ENCODE assay signal across 22 cellular contexts in the genomic region with DNA sequence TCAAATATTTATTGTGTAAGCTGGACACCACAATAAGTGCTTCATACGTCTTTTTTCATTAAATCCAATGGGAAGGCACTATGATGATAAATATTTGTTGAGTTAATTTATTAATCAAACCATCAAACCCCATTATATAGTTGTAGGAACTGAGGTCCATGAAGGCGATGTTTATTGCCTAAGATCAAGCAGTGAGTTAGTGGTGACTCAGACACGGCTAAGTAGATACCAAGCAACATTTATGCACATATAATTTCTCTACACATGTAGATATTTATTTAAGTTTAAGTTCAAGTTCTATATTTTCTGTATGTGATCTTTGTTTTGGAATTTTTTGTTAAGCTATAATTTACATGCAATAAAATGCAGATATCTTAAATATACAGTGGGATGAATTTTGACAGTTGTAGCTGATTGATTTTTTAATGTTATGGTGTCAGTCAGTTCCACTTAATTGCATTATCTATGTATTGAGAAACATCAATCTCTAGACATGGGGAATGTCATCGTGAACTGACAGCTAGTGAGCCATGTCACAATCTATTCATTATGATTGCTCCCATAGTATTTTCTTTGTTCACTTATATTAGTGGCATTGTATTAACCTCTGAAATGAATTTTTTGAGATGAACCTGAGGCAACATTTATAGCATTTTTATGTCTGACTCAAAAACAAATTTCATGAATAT.
"Had no signal": no experiment of that assay in that cellular context is flagged by ENCODE, and none has a peak within 500 bp of the region (broad histone marks: within the 10 kb centered on the region; RNA-seq: fewer than 3 reads in every experiment).

No MANE protein-coding gene starts in this region.

- H3K4me1 Mint-ChIP-seq: activated naive CD8-positive, alpha-beta T cell treated with anti-CD3 and anti-CD28 coated beads, Interleukin-2, amount 50 U/mL, for 24 hours had no signal

- ATAC-seq: activated naive CD8-positive, alpha-beta T cell treated with anti-CD3 and anti-CD28 coated beads, Interleukin-2, amount 50 U/mL, for 24 hours; activated T-cell treated with anti-CD3 and anti-CD28 coated beads, Interleukin-2, amount 50 U/mL, for 72 hours; body of pancreas; gastrocnemius medialis; left colon; pancreas; psoas muscle had no signal

- H3K27me3 ChIP-seq: body of pancreas, esophagus muscularis mucosa, gastrocnemius medialis, pancreas, right atrium auricular region, spleen, upper lobe of left lung had no signal

- DNase-seq: activated CD4-positive, alpha-beta memory T cell treated with anti-CD3 and anti-CD28 coated beads for 36 hours; activated CD4-positive, alpha-beta T cell treated with anti-CD3 and anti-CD28 coated beads for 48 hours; activated gamma-delta T cell; activated naive CD4-positive, alpha-beta T cell treated with anti-CD3 and anti-CD28 coated beads, Interleukin-2, amount 50 U/mL, for 16 hours; activated naive CD8-positive, alpha-beta T cell treated with anti-CD3 and anti-CD28 coated beads, Interleukin-2, amount 50 U/mL, for 24 hours; activated T-cell treated with anti-CD3 and anti-CD28 coated beads, Interleukin-2, amount 50 U/mL, for 72 hours; body of pancreas; effector CD8-positive, alpha-beta T cell; gastrocnemius medialis; left colon; mesenchymal stem cell; pancreas; psoas muscle; spleen; stimulated activated CD4-positive, alpha-beta T cell treated with anti-CD3 and anti-CD28 coated beads, Interleukin-4, amount 100 ng/mL, for 24 hours; stimulated activated naive CD4-positive, alpha-beta T cell treated with Interleukin-2 at 50 U/mL for 16 hours; upper lobe of left lung had no signal

- H3K4me3 ChIP-seq: body of pancreas, esophagus muscularis mucosa, gastrocnemius medialis, pancreas, psoas muscle, right atrium auricular region, spleen, upper lobe of left lung had no signal

- H3K4me1 ChIP-seq: body of pancreas, pancreas, spleen, upper lobe of left lung had no signal

- H3K36me3 ChIP-seq: esophagus muscularis mucosa, gastrocnemius medialis, pancreas, right atrium auricular region, spleen, upper lobe of left lung had no signal

- H3K4me3 Mint-ChIP-seq: activated CD4-positive, alpha-beta memory T cell treated with anti-CD3 and anti-CD28 coated beads for 36 hours; activated naive CD8-positive, alpha-beta T cell treated with anti-CD3 and anti-CD28 coated beads, Interleukin-2, amount 50 U/mL, for 24 hours; activated T-cell treated with anti-CD3 and anti-CD28 coated beads, Interleukin-2, amount 50 U/mL, for 72 hours; dendritic cell treated with granulocyte-macrophage colony-stimulating factor and Interleukin-4, amounts not matched to agents 40 ng/mL and 50 ng/mL, for 4 days; nephron; T-helper 1 cell treated with Interleukin-12 subunit alpha and Interleukin-12 subunit beta and Interleukin-4 antibody, amounts not matched to agents 30 μg/mL and 1 μg/mL, for 36 hours had no signal

- H3K9me3 Mint-ChIP-seq: activated CD4-positive, alpha-beta memory T cell treated with anti-CD3 and anti-CD28 coated beads for 36 hours; activated naive CD8-positive, alpha-beta T cell treated with anti-CD3 and anti-CD28 coated beads, Interleukin-2, amount 50 U/mL, for 24 hours; activated T-cell treated with anti-CD3 and anti-CD28 coated beads, Interleukin-2, amount 50 U/mL, for 72 hours; dendritic cell treated with granulocyte-macrophage colony-stimulating factor and Interleukin-4, amounts not matched to agents 40 ng/mL and 50 ng/mL, for 4 days; nephron; T-helper 1 cell treated with Interleukin-12 subunit alpha and Interleukin-12 subunit beta and Interleukin-4 antibody, amounts not matched to agents 30 μg/mL and 1 μg/mL, for 36 hours had no signal

- H3K27ac Mint-ChIP-seq: activated CD4-positive, alpha-beta memory T cell treated with anti-CD3 and anti-CD28 coated beads for 36 hours; activated naive CD8-positive, alpha-beta T cell treated with anti-CD3 and anti-CD28 coated beads, Interleukin-2, amount 50 U/mL, for 24 hours; activated T-cell treated with anti-CD3 and anti-CD28 coated beads, Interleukin-2, amount 50 U/mL, for 72 hours; dendritic cell treated with granulocyte-macrophage colony-stimulating factor and Interleukin-4, amounts not matched to agents 40 ng/mL and 50 ng/mL, for 4 days; nephron; T-helper 1 cell treated with Interleukin-12 subunit alpha and Interleukin-12 subunit beta and Interleukin-4 antibody, amounts not matched to agents 30 μg/mL and 1 μg/mL, for 36 hours had no signal

- H3K36me3 Mint-ChIP-seq: activated CD4-positive, alpha-beta memory T cell treated with anti-CD3 and anti-CD28 coated beads for 36 hours had no signal

- H3K9me3 ChIP-seq: body of pancreas, esophagus muscularis mucosa, gastrocnemius medialis, pancreas, psoas muscle, right atrium auricular region, spleen, upper lobe of left lung had no signal

- H3K27ac ChIP-seq: body of pancreas, esophagus muscularis mucosa, gastrocnemius medialis, pancreas, psoas muscle, right atrium auricular region, spleen, upper lobe of left lung had no signal
